In genomic region chr17:8126306-8127066, GRCh38 we compare ENCODE assay signal across 8 cellular contexts. TPM values are rescaled to one million over a fixed set of nuclear protein-coding genes. Genes with fewer than 3 reads are reported as not detected.
DNase-seq lines count a peak whose midpoint lies in the region; FAIRE-seq lines count a peak whose summit lies in the region.

No MANE protein-coding gene starts in this region.

- WGBS in esophagus, 2 donors = 0 to 1% methylated on average over 45 to 61 of the region's 61 CpGs

- no peaks in the 10 kb centered on the region for H3K36me3 ChIP-seq in esophagus (ENCODE audit: control insufficient read depth in 2 of 2, insufficient read depth in 2 of 2, low read length in 1 of 2)
- no peaks in the 10 kb centered on the region for H3K36me3 ChIP-seq in muscle layer of colon (ENCODE audit: insufficient read depth, low read length)

- H3K9me3 ChIP-seq in esophagus (ENCODE audit: control insufficient read depth in 2 of 2, insufficient read depth in 1 of 2, low read depth in 1 of 2, low read length in 1 of 2) = no peaks in the 10 kb centered on the region
- no peaks in the 10 kb centered on the region for H3K9me3 ChIP-seq in muscle layer of colon (ENCODE audit: low read length)

- no peak for FAIRE-seq in urothelium cell line (lab: Jason Lieb, UNC)

- CTCF ChIA-PET in activated CD4-positive, alpha-beta T cell treated with anti-CD3 and anti-CD28 coated beads, Interleukin-2, amount 10 ng/mL, durations not matched to agents 7 days and 5 days (lab: Charles Lee) = interaction anchor here (1.0 to 2.5 kb wide), 7 partner anchors 8 to 182 kb away, joined by 3 to 22 read pairs (median 4); partner anchors contain the start of gene ALOXE3

- H3K4me3 ChIP-seq in esophagus (ENCODE audit: low read depth in 1 of 2, low read length in 2 of 2) (peak overlapping the region; percentile 47), muscle layer of colon (ENCODE audit: low read depth in 1 of 2, low read length in 2 of 2) (peak overlapping the region; percentile 75 to 81)

- DNase-seq in activated CD4-positive, alpha-beta T cell treated with anti-CD3 and anti-CD28 coated beads for 48 hours = peak; percentile 58
- DNase-seq in activated CD4-positive, alpha-beta T cell treated with anti-CD3 and anti-CD28 coated beads for 1 hour = no peak
- DNase-seq in NCI-H1105 (lab: John Stamatoyannopoulos, UW) (peak; percentile 24), urothelium cell line (ENCODE audit: low spot score) (peak; percentile 56), dedifferentiated amniotic fluid mesenchymal stem cell (ENCODE audit: extremely low spot score) (no peak)
- DNase-seq in activated CD4-positive, alpha-beta T cell treated with anti-CD3 and anti-CD28 coated beads, Interleukin-2, amount 10 ng/mL, durations not matched to agents 7 days and 5 days = peak; percentile 39

- peak overlapping the region; percentile 88 for H3K27ac Mint-ChIP-seq in activated CD4-positive, alpha-beta T cell treated with anti-CD3 and anti-CD28 coated beads, Interleukin-2, amount 10 ng/mL, durations not matched to agents 7 days and 5 days

- H3K27ac ChIP-seq in esophagus (ENCODE audit: low read depth in 2 of 2, low read length in 1 of 2) (peak overlapping the region in 1 of 2 donors; percentile 47), muscle layer of colon (ENCODE audit: low read depth, low read length) (peak overlapping the region; percentile 37)

- no peaks in the 10 kb centered on the region for H3K9me3 Mint-ChIP-seq in activated CD4-positive, alpha-beta T cell treated with anti-CD3 and anti-CD28 coated beads, Interleukin-2, amount 10 ng/mL, durations not matched to agents 7 days and 5 days

- peaks cover 3% of the 10 kb centered on the region for H3K36me3 Mint-ChIP-seq in activated CD4-positive, alpha-beta T cell treated with anti-CD3 and anti-CD28 coated beads, Interleukin-2, amount 10 ng/mL, durations not matched to agents 7 days and 5 days (ENCODE audit: low read depth)

- H3K4me1 Mint-ChIP-seq in activated CD4-positive, alpha-beta T cell treated with anti-CD3 and anti-CD28 coated beads, Interleukin-2, amount 10 ng/mL, durations not matched to agents 7 days and 5 days = peaks cover 49% of the 10 kb centered on the region

- no peaks in the 10 kb centered on the region for H3K27me3 ChIP-seq in esophagus (ENCODE audit: control insufficient read depth in 1 of 2, insufficient read depth in 2 of 2, low read length in 2 of 2)
- peaks cover 30 to 45% of the 10 kb centered on the region in 2 donors for H3K27me3 ChIP-seq in muscle layer of colon (ENCODE audit: control insufficient read depth in 1 of 2, insufficient read depth in 2 of 2, low read length in 2 of 2)

- peak overlapping the region; percentile 86 for H3K4me3 Mint-ChIP-seq in activated CD4-positive, alpha-beta T cell treated with anti-CD3 and anti-CD28 coated beads, Interleukin-2, amount 10 ng/mL, durations not matched to agents 7 days and 5 days

- peak overlapping the region; percentile 76 for H3K9ac ChIP-seq in muscle layer of colon (ENCODE audit: low read length)

- peaks cover 50% of the 10 kb centered on the region for H3K27me3 Mint-ChIP-seq in activated CD4-positive, alpha-beta T cell treated with anti-CD3 and anti-CD28 coated beads, Interleukin-2, amount 10 ng/mL, durations not matched to agents 7 days and 5 days

- POLR2A ChIA-PET in activated CD4-positive, alpha-beta T cell treated with anti-CD3 and anti-CD28 coated beads, Interleukin-2, amount 10 ng/mL, durations not matched to agents 7 days and 5 days (lab: Charles Lee) = interaction anchor here (0.6 to 1.3 kb wide), 2 partner anchors 47 to 440 kb away, joined by 3 to 7 read pairs; no protein-coding TSS in a partner anchor

- H3K4me1 ChIP-seq in esophagus (ENCODE audit: control insufficient read depth in 2 of 2, insufficient read depth in 2 of 2, low read length in 1 of 2) (peaks cover 19 to 23% of the 10 kb centered on the region in 2 donors), muscle layer of colon (ENCODE audit: insufficient read depth, low read length) (peaks cover 43% of the 10 kb centered on the region)

RNA-seq across cellular contexts. Expression of gene HES7, which starts 2.6 kb away (rescaled TPM):
- total RNA-seq in activated CD4-positive, alpha-beta T cell treated with anti-CD3 and anti-CD28 coated beads, Interleukin-2, amount 10 ng/mL, durations not matched to agents 7 days and 5 days = under 1 TPM; 0.15 to 0.20 TPM
- under 1 TPM; 0.15 to 0.24 TPM for polyA plus RNA-seq in esophagus

RNA-seq across cellular contexts. Expression of gene ALOXE3, which starts 8.2 kb away (rescaled TPM):
- total RNA-seq in activated CD4-positive, alpha-beta T cell treated with anti-CD3 and anti-CD28 coated beads, Interleukin-2, amount 10 ng/mL, durations not matched to agents 7 days and 5 days = not detected
- 1 to 10 TPM in 1 of 2 donors, under 1 TPM in 1; 0.43 to 1.7 TPM for polyA plus RNA-seq in esophagus

RNA-seq across cellular contexts. Expression of gene PER1, which starts 25.7 kb away (rescaled TPM):
- total RNA-seq in activated CD4-positive, alpha-beta T cell treated with anti-CD3 and anti-CD28 coated beads, Interleukin-2, amount 10 ng/mL, durations not matched to agents 7 days and 5 days = 10 to 100 TPM; 26.9 to 28.7 TPM
- 10 to 100 TPM; 44.7 to 85.2 TPM for polyA plus RNA-seq in esophagus

RNA-seq across cellular contexts. Expression of gene VAMP2, which starts 36.3 kb away (rescaled TPM):
- total RNA-seq in activated CD4-positive, alpha-beta T cell treated with anti-CD3 and anti-CD28 coated beads, Interleukin-2, amount 10 ng/mL, durations not matched to agents 7 days and 5 days = 10 to 100 TPM; 71.1 to 79.1 TPM
- 10 to 100 TPM; 21.9 to 22.4 TPM for polyA plus RNA-seq in esophagus

RNA-seq across cellular contexts. Expression of gene ALOX12B, which starts 39.0 kb away (rescaled TPM):
- under 1 TPM; 0.27 to 0.31 TPM for total RNA-seq in activated CD4-positive, alpha-beta T cell treated with anti-CD3 and anti-CD28 coated beads, Interleukin-2, amount 10 ng/mL, durations not matched to agents 7 days and 5 days
- 1 to 10 TPM; 2.4 to 5.2 TPM for polyA plus RNA-seq in esophagus

Comparison
In these comparisons a context has a peak if more than half of its experiments do, and no peak if none do; other contexts are left out.
1. DNase-seq: peak in activated CD4-positive, alpha-beta T cell treated with anti-CD3 and anti-CD28 coated beads for 48 hours (single experiment), NCI-H1105 (single experiment), activated CD4-positive, alpha-beta T cell treated with anti-CD3 and anti-CD28 coated beads, Interleukin-2, amount 10 ng/mL, durations not matched to agents 7 days and 5 days (single experiment) and urothelium cell line (single experiment); none in activated CD4-positive, alpha-beta T cell treated with anti-CD3 and anti-CD28 coated beads for 1 hour (single experiment) and dedifferentiated amniotic fluid mesenchymal stem cell (single experiment).